ENCODE assay signal across 1 cellular context in genomic region chr20:10563935-10564492, GRCh38.
TF ChIP-seq lines count a peak whose summit lies in the region.

No MANE protein-coding gene starts in this region.

TF ChIP-seq in GM12878, 131 proteins besides CTCF, POLR2A, EP300 and RAD21 (continued from another document):
- TF ChIP-seq ZNF592 (IDR thresholded peaks at IDR 0.05) (no peak), NRF1 (conservative IDR thresholded peaks at IDR 0.05; ENCODE audit: low read depth, low read length) (no peak), DPF2 (IDR thresholded peaks at IDR 0.05) (no peak), RELA (IDR thresholded peaks at IDR 0.05; ENCODE audit: borderline replicate concordance, partially characterized antibody) (no peak), PBX3 (IDR thresholded peaks at IDR 0.05; ENCODE audit: insufficient replicate concordance, low read depth, low read length) (no peak), RUNX3 (IDR thresholded peaks at IDR 0.05; ENCODE audit: low read length) (no peak), MEF2B (IDR thresholded peaks at IDR 0.05; ENCODE audit: partially characterized antibody, poor library complexity, severe bottlenecking) (no peak), CREM (IDR thresholded peaks at IDR 0.05; ENCODE audit: low read depth) (no peak)
